9 cellular contexts compared by ENCODE assay signal in genomic region chr9:91659529-91660294, GRCh38.
A peak's percentile ranks its signal among the peaks of the same experiment; 100 is the strongest.
DNase-seq lines count a peak whose midpoint lies in the region; ATAC-seq and TF ChIP-seq lines count a peak whose summit lies in the region.
"Had no signal": no experiment of that assay in that cellular context is flagged by ENCODE, and none has a peak within 500 bp of the region (broad histone marks: within the 10 kb centered on the region; RNA-seq: fewer than 3 reads in every experiment).

No MANE protein-coding gene starts in this region.

- H3K9me3 ChIP-seq in CD4-positive, alpha-beta T cell (ENCODE audit: control insufficient read depth, low read length), result no peaks in the 10 kb centered on the region
- no peaks in the 10 kb centered on the region for H3K9me3 ChIP-seq in T-helper 17 cell (ENCODE audit: control insufficient read depth, low read length, poor library complexity, severe bottlenecking)

- peaks cover 2% of the 10 kb centered on the region for H3K27me3 Mint-ChIP-seq in activated CD8-positive, alpha-beta T cell treated with anti-CD3 and anti-CD28 coated beads, Interleukin-2, amount 10 ng/mL, durations not matched to agents 7 days and 5 days (ENCODE audit: low read depth)
- H3K27me3 Mint-ChIP-seq in CD4-positive, alpha-beta T cell, result peaks cover 11% of the 10 kb centered on the region
- peaks cover 47% of the 10 kb centered on the region for H3K27me3 Mint-ChIP-seq in T-helper 17 cell

- peaks cover 7% of the 10 kb centered on the region for H3K27me3 ChIP-seq in CD4-positive, alpha-beta T cell (ENCODE audit: control insufficient read depth, insufficient read depth, low read length)

- no peak for TF ChIP-seq CTCF in CD4-positive, alpha-beta T cell (IDR thresholded peaks at IDR 0.05)

- H3K27ac Mint-ChIP-seq in activated CD8-positive, alpha-beta T cell treated with anti-CD3 and anti-CD28 coated beads, Interleukin-2, amount 10 ng/mL, durations not matched to agents 7 days and 5 days, result no peak overlapping the region
- H3K27ac Mint-ChIP-seq in CD4-positive, alpha-beta T cell, result no peak overlapping the region
- no peak overlapping the region for H3K27ac Mint-ChIP-seq in T-helper 17 cell
- H3K27ac Mint-ChIP-seq: activated naive CD8-positive, alpha-beta T cell had no signal

- H3K4me1 Mint-ChIP-seq in activated CD8-positive, alpha-beta T cell treated with anti-CD3 and anti-CD28 coated beads, Interleukin-2, amount 10 ng/mL, durations not matched to agents 7 days and 5 days (ENCODE audit: low read depth), result no peaks in the 10 kb centered on the region
- no peaks in the 10 kb centered on the region for H3K4me1 Mint-ChIP-seq in CD4-positive, alpha-beta T cell (ENCODE audit: low read depth)
- H3K4me1 Mint-ChIP-seq in T-helper 17 cell, result peaks cover 2% of the 10 kb centered on the region

- ATAC-seq in HG02610 (IDR thresholded peaks at IDR 0.05; ENCODE audit: unreplicated experiment), result peak; percentile 56
- no peak for ATAC-seq in activated CD8-positive, alpha-beta T cell treated with anti-CD3 and anti-CD28 coated beads, Interleukin-2, amount 10 ng/mL, durations not matched to agents 7 days and 5 days
- ATAC-seq in left lobe of liver, result peak; percentile 34
- ATAC-seq in CD4-positive, alpha-beta T cell (ENCODE audit: poor library complexity), result no peak
- ATAC-seq in T-helper 17 cell, result no peak

- POLR2A ChIA-PET in activated CD8-positive, alpha-beta T cell treated with anti-CD3 and anti-CD28 coated beads, Interleukin-2, amount 10 ng/mL, durations not matched to agents 7 days and 5 days (lab: Charles Lee), result no interaction called here
- POLR2A ChIA-PET in CD4-positive, alpha-beta T cell (lab: Charles Lee), result no interaction called here

- no peaks in the 10 kb centered on the region for H3K36me3 Mint-ChIP-seq in activated CD8-positive, alpha-beta T cell treated with anti-CD3 and anti-CD28 coated beads, Interleukin-2, amount 10 ng/mL, durations not matched to agents 7 days and 5 days (ENCODE audit: low read depth)
- no peaks in the 10 kb centered on the region for H3K36me3 Mint-ChIP-seq in CD4-positive, alpha-beta T cell (ENCODE audit: low read depth)
- H3K36me3 Mint-ChIP-seq in T-helper 17 cell (ENCODE audit: low read depth), result peaks cover 2% of the 10 kb centered on the region
- H3K36me3 Mint-ChIP-seq: activated naive CD8-positive, alpha-beta T cell had no signal

- no peak overlapping the region for H3K27ac ChIP-seq in CD4-positive, alpha-beta T cell (ENCODE audit: low read depth, low read length)

- intact Hi-C loops in CD4-positive, alpha-beta T cell (cut with DNase I, micrococcal nuclease), result no loop called here

- DNase-seq in COLO829 (ENCODE audit: low spot score) (peak; percentile 42), left lobe of liver (ENCODE audit: low spot score) (no peak), occipital lobe (lab: John Stamatoyannopoulos, UW) (no peak), T-helper 17 cell (no peak)
- DNase-seq in activated CD8-positive, alpha-beta T cell treated with anti-CD3 and anti-CD28 coated beads, Interleukin-2, amount 10 ng/mL, durations not matched to agents 7 days and 5 days, result peak; percentile 25
- DNase-seq in stimulated activated CD4-positive, alpha-beta T cell treated with anti-CD3 and anti-CD28 coated beads, Interleukin-4, amount 100 ng/mL, for 24 hours, result no peak
- no peak for DNase-seq in CD4-positive, alpha-beta T cell

- no peak overlapping the region for H3K4me3 Mint-ChIP-seq in activated CD8-positive, alpha-beta T cell treated with anti-CD3 and anti-CD28 coated beads, Interleukin-2, amount 10 ng/mL, durations not matched to agents 7 days and 5 days
- H3K4me3 Mint-ChIP-seq in CD4-positive, alpha-beta T cell, result no peak overlapping the region
- no peak overlapping the region for H3K4me3 Mint-ChIP-seq in T-helper 17 cell
- H3K4me3 Mint-ChIP-seq: activated naive CD8-positive, alpha-beta T cell had no signal

- no peaks in the 10 kb centered on the region for H3K9me3 Mint-ChIP-seq in activated CD8-positive, alpha-beta T cell treated with anti-CD3 and anti-CD28 coated beads, Interleukin-2, amount 10 ng/mL, durations not matched to agents 7 days and 5 days (ENCODE audit: insufficient read depth)
- H3K9me3 Mint-ChIP-seq in CD4-positive, alpha-beta T cell, result no peaks in the 10 kb centered on the region

- CTCF ChIA-PET in activated CD8-positive, alpha-beta T cell treated with anti-CD3 and anti-CD28 coated beads, Interleukin-2, amount 10 ng/mL, durations not matched to agents 7 days and 5 days (lab: Charles Lee), result interaction anchor here (1.5 to 1.7 kb wide), 2 partner anchors 66 to 68 kb away, joined by 5 to 6 read pairs; no protein-coding TSS in a partner anchor
- CTCF ChIA-PET in CD4-positive, alpha-beta T cell (lab: Charles Lee), result no interaction called here

Comparison
In these comparisons a context has a peak if more than half of its experiments do, and no peak if none do; other contexts are left out.
1. DNase-seq: peak in COLO829 (single experiment) and activated CD8-positive, alpha-beta T cell treated with anti-CD3 and anti-CD28 coated beads, Interleukin-2, amount 10 ng/mL, durations not matched to agents 7 days and 5 days (single experiment); none in left lobe of liver (single experiment), stimulated activated CD4-positive, alpha-beta T cell treated with anti-CD3 and anti-CD28 coated beads, Interleukin-4, amount 100 ng/mL, for 24 hours (single experiment), occipital lobe (single experiment), CD4-positive, alpha-beta T cell (0 of 10) and T-helper 17 cell (0 of 3).
2. ATAC-seq: peak in HG02610 (single experiment) and left lobe of liver (single experiment); none in activated CD8-positive, alpha-beta T cell treated with anti-CD3 and anti-CD28 coated beads, Interleukin-2, amount 10 ng/mL, durations not matched to agents 7 days and 5 days (single experiment), CD4-positive, alpha-beta T cell (single experiment) and T-helper 17 cell (single experiment).